26 cellular contexts compared by ENCODE assay signal in genomic region chr4:156593464-156593863, GRCh38.
DNase-seq lines count a peak whose midpoint lies in the region; ATAC-seq, FAIRE-seq and TF ChIP-seq lines count a peak whose summit lies in the region.
"Had no signal": no experiment of that assay in that cellular context is flagged by ENCODE, and none has a peak within 500 bp of the region (broad histone marks: within the 10 kb centered on the region; RNA-seq: fewer than 3 reads in every experiment).

No MANE protein-coding gene starts in this region.

- H3K27me3 Mint-ChIP-seq in chondrocyte (ENCODE audit: low read depth) = no peaks in the 10 kb centered on the region
- H3K27me3 Mint-ChIP-seq in activated naive CD8-positive, alpha-beta T cell treated with anti-CD3 and anti-CD28 coated beads for 36 hours = no peaks in the 10 kb centered on the region
- H3K27me3 Mint-ChIP-seq: activated CD4-positive, alpha-beta T cell treated with anti-CD3 and anti-CD28 coated beads, Interleukin-2, amount 10 ng/mL, durations not matched to agents 24 days and 14 days; activated naive CD8-positive, alpha-beta T cell treated with anti-CD3 and anti-CD28 coated beads, Interleukin-2, amount 50 U/mL, for 24 hours; activated T-cell treated with anti-CD3 and anti-CD28 coated beads, Interleukin-2, amount 50 U/mL, for 24 hours had no signal

- peak; percentile 79 for FAIRE-seq in frontal cortex (lab: Jason Lieb, UNC)

- peak; percentile 4 to 44 for TF ChIP-seq RAD21 in liver (IDR thresholded peaks at IDR 0.05)

- DNase-seq in right lobe of liver (no peak), chondrocyte (ENCODE audit: low spot score) (no peak), frontal cortex (ENCODE audit: low spot score in 2 of 2) (no peak), NCI-H146 (lab: John Stamatoyannopoulos, UW) (no peak), activated gamma-delta T cell treated with Interleukin-2 at 50 U/mL for 16 hours (no peak)
- DNase-seq in activated naive CD8-positive, alpha-beta T cell treated with anti-CD3 and anti-CD28 coated beads for 36 hours = no peak
- DNase-seq: activated CD4-positive, alpha-beta T cell treated with anti-CD3 and anti-CD28 coated beads, Interleukin-2, amount 10 ng/mL, durations not matched to agents 24 days and 14 days; activated gamma-delta T cell; activated naive CD8-positive, alpha-beta T cell treated with anti-CD3 and anti-CD28 coated beads, Interleukin-2, amount 50 U/mL, for 24 hours; activated T-cell treated with anti-CD3 and anti-CD28 coated beads, Interleukin-2, amount 50 U/mL, for 24 hours; brain microvascular endothelial cell; Kasumi-1; left lung; natural killer cell; NCI-H1436; NCI-H510A treated with DMSO at 0.1 percent for 48 hours; ovary; retina; stimulated activated CD4-positive, alpha-beta T cell treated with anti-CD3 and anti-CD28 coated beads, Interleukin-2, amount 100 ng/mL, for 24 hours; stomach had no signal

- no peak for TF ChIP-seq CTCF in liver (IDR thresholded peaks at IDR 0.05; ENCODE audit: low read depth, low read length, missing input control)
- TF ChIP-seq CTCF in right lobe of liver (IDR thresholded peaks at IDR 0.05) = peak in 1 of 4 donors; percentile 18
- TF ChIP-seq CTCF in chondrocyte (IDR thresholded peaks at IDR 0.05) = peak; percentile 77

- H3K36me3 ChIP-seq in liver (ENCODE audit: control insufficient read depth in 4 of 4, insufficient read depth in 3 of 4, low read depth in 1 of 4, low read length in 3 of 4) = no peaks in the 10 kb centered on the region
- H3K36me3 ChIP-seq in right lobe of liver = no peaks in the 10 kb centered on the region
- H3K36me3 ChIP-seq: brain microvascular endothelial cell, left lung, ovary, stomach, tibial nerve had no signal

- H3K4me3 Mint-ChIP-seq in chondrocyte (ENCODE audit: unreplicated experiment) = no peak overlapping the region
- H3K4me3 Mint-ChIP-seq in activated naive CD8-positive, alpha-beta T cell treated with anti-CD3 and anti-CD28 coated beads for 36 hours = no peak overlapping the region
- H3K4me3 Mint-ChIP-seq: activated CD4-positive, alpha-beta T cell treated with anti-CD3 and anti-CD28 coated beads, Interleukin-2, amount 10 ng/mL, durations not matched to agents 24 days and 14 days; activated naive CD8-positive, alpha-beta T cell treated with anti-CD3 and anti-CD28 coated beads, Interleukin-2, amount 50 U/mL, for 24 hours; activated T-cell treated with anti-CD3 and anti-CD28 coated beads, Interleukin-2, amount 50 U/mL, for 24 hours; natural killer cell had no signal

- H3K27me3 ChIP-seq in liver (ENCODE audit: control insufficient read depth in 4 of 4, insufficient read depth in 4 of 4, low read length in 3 of 4) (peaks cover 0 to 7% (median 0%) of the 10 kb centered on the region in 4 donors), right lobe of liver (no peaks in the 10 kb centered on the region)
- H3K27me3 ChIP-seq: brain microvascular endothelial cell, left lung, ovary, stomach, tibial nerve had no signal

- peaks cover 48% of the 10 kb centered on the region for H3K4me1 Mint-ChIP-seq in chondrocyte (ENCODE audit: low read depth)
- no peaks in the 10 kb centered on the region for H3K4me1 Mint-ChIP-seq in activated naive CD8-positive, alpha-beta T cell treated with anti-CD3 and anti-CD28 coated beads for 36 hours
- H3K4me1 Mint-ChIP-seq: activated CD4-positive, alpha-beta T cell treated with anti-CD3 and anti-CD28 coated beads, Interleukin-2, amount 10 ng/mL, durations not matched to agents 24 days and 14 days; activated naive CD8-positive, alpha-beta T cell treated with anti-CD3 and anti-CD28 coated beads, Interleukin-2, amount 50 U/mL, for 24 hours; natural killer cell had no signal

- no peak overlapping the region for H3K27ac ChIP-seq in liver (ENCODE audit: low read depth in 1 of 2, low read length in 2 of 2)
- H3K27ac ChIP-seq in right lobe of liver = no peak overlapping the region
- H3K27ac ChIP-seq: brain microvascular endothelial cell, C4-2B, epithelial cell of prostate, left lung, ovary, stomach, tibial nerve had no signal

- H3K9ac ChIP-seq in liver (ENCODE audit: low read depth in 1 of 2, low read length in 2 of 2) = no peak overlapping the region

- H3K4me3 ChIP-seq in liver (ENCODE audit: low read depth in 1 of 3, low read length in 3 of 3) = no peak overlapping the region
- no peak overlapping the region for H3K4me3 ChIP-seq in right lobe of liver
- H3K4me3 ChIP-seq: left lung, ovary, smooth muscle cell, stomach, tibial nerve had no signal

- no peak for TF ChIP-seq POLR2A in right lobe of liver (IDR thresholded peaks at IDR 0.05)

- H3K9me3 ChIP-seq in liver (ENCODE audit: control insufficient read depth in 4 of 4, low read length in 3 of 4) = no peaks in the 10 kb centered on the region
- no peaks in the 10 kb centered on the region for H3K9me3 ChIP-seq in right lobe of liver
- H3K9me3 ChIP-seq: left lung, ovary, stomach, tibial nerve had no signal

- H3K27ac Mint-ChIP-seq in chondrocyte (ENCODE audit: unreplicated experiment) = no peak overlapping the region
- H3K27ac Mint-ChIP-seq in activated naive CD8-positive, alpha-beta T cell treated with anti-CD3 and anti-CD28 coated beads for 36 hours = no peak overlapping the region
- H3K27ac Mint-ChIP-seq: activated CD4-positive, alpha-beta T cell treated with anti-CD3 and anti-CD28 coated beads, Interleukin-2, amount 10 ng/mL, durations not matched to agents 24 days and 14 days; activated naive CD8-positive, alpha-beta T cell treated with anti-CD3 and anti-CD28 coated beads, Interleukin-2, amount 50 U/mL, for 24 hours; activated T-cell treated with anti-CD3 and anti-CD28 coated beads, Interleukin-2, amount 50 U/mL, for 24 hours; natural killer cell had no signal

- H3K9me3 Mint-ChIP-seq in chondrocyte (ENCODE audit: low read depth) = no peaks in the 10 kb centered on the region
- H3K9me3 Mint-ChIP-seq in activated naive CD8-positive, alpha-beta T cell treated with anti-CD3 and anti-CD28 coated beads for 36 hours = no peaks in the 10 kb centered on the region
- H3K9me3 Mint-ChIP-seq: activated CD4-positive, alpha-beta T cell treated with anti-CD3 and anti-CD28 coated beads, Interleukin-2, amount 10 ng/mL, durations not matched to agents 24 days and 14 days had no signal

- no peak for ATAC-seq in right lobe of liver
- ATAC-seq in GM21360 (IDR thresholded peaks at IDR 0.05; ENCODE audit: unreplicated experiment) = no peak
- ATAC-seq: activated naive CD8-positive, alpha-beta T cell treated with anti-CD3 and anti-CD28 coated beads, Interleukin-2, amount 50 U/mL, for 24 hours; left lung; natural killer cell had no signal

- no peaks in the 10 kb centered on the region for H3K36me3 Mint-ChIP-seq in chondrocyte (ENCODE audit: low read depth)
- H3K36me3 Mint-ChIP-seq in activated naive CD8-positive, alpha-beta T cell treated with anti-CD3 and anti-CD28 coated beads for 36 hours = no peaks in the 10 kb centered on the region

- intact Hi-C loops in right lobe of liver (cut with DNase I) = no loop called here

- H3K4me1 ChIP-seq in liver (ENCODE audit: control insufficient read depth in 4 of 4, insufficient read depth in 4 of 4, low read length in 3 of 4) = no peaks in the 10 kb centered on the region
- no peaks in the 10 kb centered on the region for H3K4me1 ChIP-seq in right lobe of liver
- H3K4me1 ChIP-seq: left lung had no signal

TF ChIP-seq in liver, 16 proteins besides CTCF, POLR2A, EP300 and RAD21:
- TF ChIP-seq ZBTB33 (IDR thresholded peaks at IDR 0.05) (no peak), FOXA1 (IDR thresholded peaks at IDR 0.05) (no peak), YY1 (IDR thresholded peaks at IDR 0.05) (no peak), RXRA (IDR thresholded peaks at IDR 0.05) (no peak), HNF4A (conservative IDR thresholded peaks at IDR 0.05) (no peak), MAX (IDR thresholded peaks at IDR 0.05) (no peak)
